Comparison of ENCODE assay signal across 23 cellular contexts in the genomic region with DNA sequence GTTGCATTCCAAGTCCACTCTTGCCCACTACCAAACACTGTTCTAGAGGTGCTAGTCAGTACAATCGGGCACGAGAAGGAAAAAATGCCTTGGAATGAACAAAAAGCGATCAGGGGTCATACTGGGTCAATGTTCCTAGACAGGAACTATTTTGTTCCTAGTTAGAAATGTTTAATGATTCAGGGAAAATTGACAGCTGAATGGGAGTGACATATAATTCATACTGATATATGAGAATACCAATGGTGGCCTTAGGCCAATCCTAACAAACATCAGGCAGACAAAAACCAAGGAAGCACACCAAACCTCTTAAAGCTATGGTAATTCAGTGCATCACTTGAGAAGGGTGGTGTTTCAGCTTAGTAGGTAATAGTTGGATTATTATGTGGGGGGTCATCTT.
"Had no signal": no experiment of that assay in that cellular context is flagged by ENCODE, and none has a peak within 500 bp of the region (broad histone marks: within the 10 kb centered on the region; RNA-seq: fewer than 3 reads in every experiment).

No MANE protein-coding gene starts in this region.

- DNase-seq: activated B cell treated with CpG ODN at 0.5 μM for 24 hours; activated CD4-positive, alpha-beta memory T cell treated with anti-CD3 and anti-CD28 coated beads for 36 hours; activated CD4-positive, alpha-beta T cell treated with anti-CD3 and anti-CD28 coated beads, Interleukin-2, amount 10 ng/mL, durations not matched to agents 7 days and 5 days; activated CD8-positive, alpha-beta memory T cell treated with anti-CD3 and anti-CD28 coated beads for 24 hours; activated naive CD4-positive, alpha-beta T cell treated with anti-CD3 and anti-CD28 coated beads, Interleukin-2, amount 50 U/mL, for 16 hours; activated naive CD8-positive, alpha-beta T cell treated with anti-CD3 and anti-CD28 coated beads, Interleukin-2, amount 10 ng/mL, durations not matched to agents 7 days and 5 days; activated T-cell treated with anti-CD3 and anti-CD28 coated beads, Interleukin-2, amount 50 U/mL, for 48 hours; anterior cingulate cortex; MG63; MV-4-11; NCI-H1105; NCI-H1436; NCI-H187 treated with DMSO at 0.1 percent for 48 hours; NCI-H2081 treated with DMSO at 0.1 percent for 48 hours; NCI-H446; NCI-H524; RPMI8226; SJCRH30; T-helper 2 cell; T1000 had no signal

- H3K27ac Mint-ChIP-seq: activated B cell treated with CpG ODN at 0.5 μM for 24 hours; activated CD4-positive, alpha-beta memory T cell treated with anti-CD3 and anti-CD28 coated beads for 36 hours; activated CD4-positive, alpha-beta T cell treated with anti-CD3 and anti-CD28 coated beads, Interleukin-2, amount 10 ng/mL, durations not matched to agents 7 days and 5 days; activated T-helper 2 cell treated with anti-CD3 and anti-CD28 coated beads, Interferon-gamma antibody, Interleukin-2, Interleukin-4, amounts not matched to agents 10 μg/mL and 5 μg/mL and 100 μg/mL, durations not matched to agents 14 hours and 24 hours and 36 hours had no signal

- H3K4me3 Mint-ChIP-seq: activated B cell treated with CpG ODN at 0.5 μM for 24 hours; activated CD4-positive, alpha-beta memory T cell treated with anti-CD3 and anti-CD28 coated beads for 36 hours; activated CD4-positive, alpha-beta T cell treated with anti-CD3 and anti-CD28 coated beads, Interleukin-2, amount 10 ng/mL, durations not matched to agents 7 days and 5 days; activated naive CD8-positive, alpha-beta T cell treated with anti-CD3 and anti-CD28 coated beads, Interleukin-2, amount 10 ng/mL, durations not matched to agents 7 days and 5 days had no signal

- H3K9me3 Mint-ChIP-seq: activated B cell treated with CpG ODN at 0.5 μM for 24 hours; activated CD4-positive, alpha-beta memory T cell treated with anti-CD3 and anti-CD28 coated beads for 36 hours; activated CD4-positive, alpha-beta T cell treated with anti-CD3 and anti-CD28 coated beads, Interleukin-2, amount 10 ng/mL, durations not matched to agents 7 days and 5 days; activated naive CD8-positive, alpha-beta T cell treated with anti-CD3 and anti-CD28 coated beads, Interleukin-2, amount 10 ng/mL, durations not matched to agents 7 days and 5 days; activated T-helper 2 cell treated with anti-CD3 and anti-CD28 coated beads, Interferon-gamma antibody, Interleukin-2, Interleukin-4, amounts not matched to agents 10 μg/mL and 5 μg/mL and 100 μg/mL, durations not matched to agents 14 hours and 24 hours and 36 hours had no signal

- ATAC-seq: Panc1 had no signal

- H3K27me3 Mint-ChIP-seq: activated B cell treated with CpG ODN at 0.5 μM for 24 hours; activated CD4-positive, alpha-beta memory T cell treated with anti-CD3 and anti-CD28 coated beads for 36 hours; activated CD4-positive, alpha-beta T cell treated with anti-CD3 and anti-CD28 coated beads, Interleukin-2, amount 10 ng/mL, durations not matched to agents 7 days and 5 days; activated naive CD8-positive, alpha-beta T cell treated with anti-CD3 and anti-CD28 coated beads, Interleukin-2, amount 10 ng/mL, durations not matched to agents 7 days and 5 days had no signal

- H3K27ac ChIP-seq: adrenal gland, SJCRH30 had no signal

- H3K4me3 ChIP-seq: adrenal gland, MG63, SJCRH30 had no signal

- H3K4me1 ChIP-seq: SJCRH30 had no signal

- H3K9me3 ChIP-seq: adrenal gland, MG63, SJCRH30 had no signal

- H3K27me3 ChIP-seq: adrenal gland, MG63, SJCRH30 had no signal
